In the genomic region with DNA sequence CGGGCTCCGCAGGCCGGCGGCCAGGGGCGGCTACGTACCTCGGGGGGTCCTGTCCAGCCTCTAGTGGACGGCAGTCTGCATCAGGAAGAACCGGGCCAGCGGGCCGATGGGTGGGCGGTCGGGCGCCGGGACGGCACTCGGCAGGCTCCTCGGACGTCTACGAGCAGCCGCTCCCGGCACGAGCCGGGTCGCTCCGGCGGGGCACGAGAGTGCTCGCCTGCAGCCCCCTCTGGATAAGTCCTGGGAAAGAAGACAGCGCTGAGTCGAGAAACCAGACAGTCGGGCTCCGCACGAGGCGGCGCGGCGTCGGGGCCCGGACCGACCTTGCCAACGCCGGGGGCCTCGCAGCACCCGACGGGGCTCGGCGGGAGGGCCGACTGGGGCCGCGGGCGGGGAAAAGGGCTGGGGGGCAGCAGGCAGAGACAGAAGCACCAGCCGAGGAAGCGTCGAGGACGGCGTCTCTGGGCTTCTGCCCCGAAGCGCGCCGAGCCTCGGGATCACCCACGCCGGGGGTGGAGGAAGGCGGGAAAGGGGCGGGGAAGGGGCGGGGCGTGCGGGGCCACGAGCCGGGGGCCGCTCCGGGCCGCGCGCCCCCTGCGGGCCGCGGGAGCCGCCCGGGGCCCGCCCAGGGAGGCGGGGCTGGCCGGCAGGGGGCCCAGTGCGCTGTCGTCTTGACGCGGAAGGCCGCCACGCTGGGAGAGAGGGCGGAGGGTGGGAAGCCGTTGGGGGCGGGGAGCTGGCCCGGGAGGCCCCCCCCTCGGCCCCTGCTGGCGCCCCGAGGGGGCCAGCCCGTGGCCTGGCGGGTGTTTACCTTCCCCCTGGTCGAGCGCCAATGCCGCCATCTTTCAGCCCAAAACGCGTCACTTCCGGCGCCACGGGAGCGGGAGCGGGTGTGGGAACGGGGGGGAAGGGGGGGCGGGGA, we compare ENCODE assay signal across 8 cellular contexts. TPM values are rescaled to one million over a fixed set of nuclear protein-coding genes. Genes with fewer than 3 reads are reported as not detected.
DNase-seq lines count a peak whose midpoint lies in the region; ATAC-seq and TF ChIP-seq lines count a peak whose summit lies in the region.

No MANE protein-coding gene starts in this region.

- peaks cover 11% of the 10 kb centered on the region for H3K4me1 Mint-ChIP-seq in activated naive CD8-positive, alpha-beta T cell treated with anti-CD3 and anti-CD28 coated beads, Interleukin-2, amount 10 ng/mL, durations not matched to agents 7 days and 5 days

- H3K27ac Mint-ChIP-seq in activated naive CD8-positive, alpha-beta T cell treated with anti-CD3 and anti-CD28 coated beads, Interleukin-2, amount 10 ng/mL, durations not matched to agents 7 days and 5 days = peak overlapping the region; percentile 86

- peak overlapping the region; percentile 78 for H2AFZ ChIP-seq in trophoblast cell (ENCODE audit: insufficient read depth, low read length, poor library complexity)

- peak overlapping the region; percentile 96 for H3K4me3 Mint-ChIP-seq in activated naive CD8-positive, alpha-beta T cell treated with anti-CD3 and anti-CD28 coated beads, Interleukin-2, amount 10 ng/mL, durations not matched to agents 7 days and 5 days

- H2AK5ac ChIP-seq in trophoblast cell (ENCODE audit: low read length) = no peak overlapping the region

- peaks cover 10% of the 10 kb centered on the region for H3K79me1 ChIP-seq in trophoblast cell (ENCODE audit: low read length)

- H3K36me3 ChIP-seq in cardiac muscle cell (no peaks in the 10 kb centered on the region), trophoblast cell (ENCODE audit: control insufficient read depth in 1 of 2, insufficient read depth in 2 of 2, low read length in 2 of 2) (no peaks in the 10 kb centered on the region), tibial nerve (no peaks in the 10 kb centered on the region)

- H3K9ac ChIP-seq in trophoblast cell (ENCODE audit: low read length) = peak overlapping the region; percentile 66

- H3K79me2 ChIP-seq in trophoblast cell (ENCODE audit: control insufficient read depth, insufficient read depth, low read length, poor library complexity) = peaks cover 7% of the 10 kb centered on the region

- peak overlapping the region; percentile 79 for H2BK5ac ChIP-seq in trophoblast cell (ENCODE audit: low read depth, low read length, poor library complexity)

- peak overlapping the region; percentile 71 for H3K18ac ChIP-seq in trophoblast cell (ENCODE audit: low read length)

- WGBS in trophoblast cell (ENCODE audit: extremely low coverage, insufficient coverage, insufficient read length) = no CpG with 5 or more reads among the region's 111 CpGs
- 0 to 34% methylated on average over 4 to 59 of the region's 111 CpGs for WGBS in tibial nerve, 2 donors

- peak overlapping the region; percentile 73 for H3K4me3 ChIP-seq in cardiac muscle cell
- H3K4me3 ChIP-seq in trophoblast cell (ENCODE audit: low read depth, low read length) = peak overlapping the region; percentile 87
- peak overlapping the region; percentile 74 to 84 (median 80) for H3K4me3 ChIP-seq in tibial nerve

- no peak overlapping the region for H3K23ac ChIP-seq in trophoblast cell (ENCODE audit: low read length)

- POLR2A ChIA-PET in activated naive CD8-positive, alpha-beta T cell treated with anti-CD3 and anti-CD28 coated beads, Interleukin-2, amount 10 ng/mL, durations not matched to agents 7 days and 5 days (lab: Charles Lee) = interaction anchor here (0.7 to 2.5 kb wide), 9 partner anchors 25 to 282 kb away, joined by 3 to 45 read pairs (median 5); partner anchors contain the start of genes ACOT9, APOO, CXorf58 and EIF2S3

- H2BK120ac ChIP-seq in trophoblast cell (ENCODE audit: insufficient read depth, low read length, poor library complexity) = peak overlapping the region; percentile 43

- DNase-seq in NCI-H1092 (lab: John Stamatoyannopoulos, UW) (peak; percentile 82), SKM-1 treated with dmso at 0.1 percent for 144 hours (lab: John Stamatoyannopoulos, UW; ENCODE audit: unreplicated experiment) (peak; percentile 67), cardiac muscle cell (ENCODE audit: low read depth in 1 of 2, low spot score in 1 of 2) (peak; percentile 96), trophoblast cell (peak; percentile 63 to 79), tibial nerve (ENCODE audit: low spot score in 2 of 2) (peak; percentile 81)
- peak; percentile 86 for DNase-seq in activated naive CD8-positive, alpha-beta T cell treated with anti-CD3 and anti-CD28 coated beads, Interleukin-2, amount 10 ng/mL, durations not matched to agents 7 days and 5 days

- H3K4ac ChIP-seq in trophoblast cell (ENCODE audit: low read depth, low read length) = no peak overlapping the region

- no peaks in the 10 kb centered on the region for H3K9me3 Mint-ChIP-seq in activated naive CD8-positive, alpha-beta T cell treated with anti-CD3 and anti-CD28 coated beads, Interleukin-2, amount 10 ng/mL, durations not matched to agents 7 days and 5 days

- H3K9me3 ChIP-seq in cardiac muscle cell (ENCODE audit: low read depth) = no peaks in the 10 kb centered on the region
- no peaks in the 10 kb centered on the region for H3K9me3 ChIP-seq in trophoblast cell (ENCODE audit: insufficient read depth, low read depth, low read length)
- no peaks in the 10 kb centered on the region for H3K9me3 ChIP-seq in tibial nerve

- peak; percentile 91 for ATAC-seq in HG02610 (IDR thresholded peaks at IDR 0.05; ENCODE audit: unreplicated experiment)
- ATAC-seq in activated naive CD8-positive, alpha-beta T cell treated with anti-CD3 and anti-CD28 coated beads, Interleukin-2, amount 10 ng/mL, durations not matched to agents 7 days and 5 days (ENCODE audit: low read depth) = peak; percentile 94

- peak overlapping the region; percentile 37 for H4K91ac ChIP-seq in trophoblast cell (ENCODE audit: low read depth, low read length)

- peak overlapping the region; percentile 75 for H4K12ac ChIP-seq in trophoblast cell (ENCODE audit: low read depth, low read length)

- H4K8ac ChIP-seq in trophoblast cell (ENCODE audit: low read depth, low read length) = peak overlapping the region; percentile 94

- TF ChIP-seq POLR2A in tibial nerve (IDR thresholded peaks at IDR 0.05) = peak; percentile 33 to 84

- H2BK12ac ChIP-seq in trophoblast cell (ENCODE audit: low read length) = no peak overlapping the region

- H3K27ac ChIP-seq in cardiac muscle cell (peak overlapping the region; percentile 100), trophoblast cell (ENCODE audit: low read depth, low read length) (peak overlapping the region; percentile 93), tibial nerve (peak overlapping the region; percentile 96 to 98 (median 97))

- H3K27me3 ChIP-seq in cardiac muscle cell = no peaks in the 10 kb centered on the region
- no peaks in the 10 kb centered on the region for H3K27me3 ChIP-seq in trophoblast cell (ENCODE audit: insufficient read depth, low read length)
- peaks cover 0 to 6% of the 10 kb centered on the region in 2 donors for H3K27me3 ChIP-seq in tibial nerve

- peaks cover 7% of the 10 kb centered on the region for H3K36me3 Mint-ChIP-seq in activated naive CD8-positive, alpha-beta T cell treated with anti-CD3 and anti-CD28 coated beads, Interleukin-2, amount 10 ng/mL, durations not matched to agents 7 days and 5 days

- H3K27me3 Mint-ChIP-seq in activated naive CD8-positive, alpha-beta T cell treated with anti-CD3 and anti-CD28 coated beads, Interleukin-2, amount 10 ng/mL, durations not matched to agents 7 days and 5 days = no peaks in the 10 kb centered on the region

- peaks cover 15% of the 10 kb centered on the region for H3K4me1 ChIP-seq in cardiac muscle cell (ENCODE audit: low read depth)
- no peaks in the 10 kb centered on the region for H3K4me1 ChIP-seq in trophoblast cell (ENCODE audit: control insufficient read depth in 1 of 2, insufficient read depth in 2 of 2, low read length in 2 of 2)
- peaks cover 0 to 3% (median 0%) of the 10 kb centered on the region in 4 donors for H3K4me1 ChIP-seq in tibial nerve

- peak overlapping the region; percentile 74 for H3K14ac ChIP-seq in trophoblast cell (ENCODE audit: low read length)

- H3K4me2 ChIP-seq in trophoblast cell (ENCODE audit: low read length) = peak overlapping the region; percentile 61

- TF ChIP-seq EP300 in tibial nerve (IDR thresholded peaks at IDR 0.05) = peak in 1 of 2 donors; percentile 87

- peak; percentile 26; the same call in 1 of the 2 replicates for TF ChIP-seq CTCF in GM12874 (IDR thresholded peaks at IDR 0.05; ENCODE audit: insufficient read depth, low read depth, low read length)
- TF ChIP-seq CTCF in cardiac muscle cell (IDR thresholded peaks at IDR 0.05; ENCODE audit: low read depth, low read length) = no peak
- peak in 3 of 5 experiments; percentile 19 to 54 (median 19) for TF ChIP-seq CTCF in tibial nerve (IDR thresholded peaks at IDR 0.05)

RNA-seq across cellular contexts. Expression of gene KLHL15, which starts 1.9 kb away (rescaled TPM):
- 10 to 100 TPM; 12.2 to 14.3 TPM for total RNA-seq in activated naive CD8-positive, alpha-beta T cell treated with anti-CD3 and anti-CD28 coated beads, Interleukin-2, amount 10 ng/mL, durations not matched to agents 7 days and 5 days
- total RNA-seq in cardiac muscle cell = 9.9 and 15.8 TPM in 2 replicates
- 3.5 and 8.4 TPM in 2 replicates for polyA plus RNA-seq in cardiac muscle cell
- 3.2 and 3.6 TPM in 2 replicates for polyA plus RNA-seq in trophoblast cell (2013)
- total RNA-seq in tibial nerve = 10 to 100 TPM in 2 of 4 donors, 1 to 10 TPM in 2; 6.9 to 13.2 (median 8.9) TPM

RNA-seq across cellular contexts. Expression of gene EIF2S3, which starts 29.7 kb away (rescaled TPM):
- 100 to 1,000 TPM; 194 to 199 TPM for total RNA-seq in activated naive CD8-positive, alpha-beta T cell treated with anti-CD3 and anti-CD28 coated beads, Interleukin-2, amount 10 ng/mL, durations not matched to agents 7 days and 5 days
- 196 and 246 TPM in 2 replicates for total RNA-seq in cardiac muscle cell
- 76.4 and 108 TPM in 2 replicates for polyA plus RNA-seq in cardiac muscle cell
- 110 and 112 TPM in 2 replicates for polyA plus RNA-seq in trophoblast cell (2013)
- 10 to 100 TPM; 62.4 to 77.2 (median 76.4) TPM for total RNA-seq in tibial nerve

Comparison
In these comparisons a context has a peak if more than half of its experiments do, and no peak if none do; other contexts are left out.
1. Peak in every context shown above with its lines: DNase-seq, ATAC-seq, H3K4me3 ChIP-seq and H3K27ac ChIP-seq.